Comparison of ENCODE assay signal across 17 cellular contexts in the genomic region with DNA sequence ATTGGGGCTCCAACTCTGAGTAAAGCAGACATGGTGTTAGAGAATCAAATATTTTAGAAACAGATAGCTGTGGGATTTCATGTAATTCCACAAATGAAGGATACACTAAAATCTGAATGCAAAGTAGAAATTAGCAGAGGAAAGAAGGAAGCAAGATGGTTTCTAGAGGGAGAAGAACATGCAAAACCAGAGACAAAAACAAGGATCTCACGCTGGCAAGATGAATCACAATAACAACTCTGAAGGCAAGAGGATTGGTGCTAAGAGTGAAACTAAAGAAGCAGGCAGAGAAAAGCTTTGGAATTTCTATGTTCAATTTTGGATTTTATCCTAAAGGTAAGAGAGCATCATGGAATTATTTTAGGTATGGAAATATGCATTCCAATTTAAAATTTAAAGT.
DNase-seq lines count a peak whose midpoint lies in the region; ATAC-seq and TF ChIP-seq lines count a peak whose summit lies in the region.
"Had no signal": no experiment of that assay in that cellular context is flagged by ENCODE, and none has a peak within 500 bp of the region (broad histone marks: within the 10 kb centered on the region; RNA-seq: fewer than 3 reads in every experiment).

No MANE protein-coding gene starts in this region.

- no peaks in the 10 kb centered on the region for H3K36me3 ChIP-seq in GM23338 (ENCODE audit: insufficient read depth)
- H3K36me3 ChIP-seq in HUES6 (ENCODE audit: control insufficient read depth, insufficient read depth, low read length) = no peaks in the 10 kb centered on the region
- no peaks in the 10 kb centered on the region for H3K36me3 ChIP-seq in endodermal cell (ENCODE audit: control insufficient read depth, insufficient read depth, low read length)
- H3K36me3 ChIP-seq in iPS-20b (ENCODE audit: insufficient read depth, low read depth, low read length) = no peaks in the 10 kb centered on the region
- no peaks in the 10 kb centered on the region for H3K36me3 ChIP-seq in ascending aorta
- H3K36me3 ChIP-seq: HAP-1 had no signal

- 33 to 44% methylated on average over 1 of the region's 1 CpG for WGBS in endodermal cell (ENCODE audit: insufficient coverage in 1 of 2, insufficient read length in 1 of 2), 2 experiments

- H3K27ac ChIP-seq in GM23338 (ENCODE audit: low read depth) (peak overlapping the region; percentile 56; the same call in 1 of the 2 replicates), HUES6 (ENCODE audit: low read depth, low read length) (0 out of 2 replicates have a peak overlapping the region, but pooled peaks have one; percentile 3), endodermal cell (ENCODE audit: low read depth, low read length) (no peak overlapping the region), iPS-20b (ENCODE audit: low read length) (no peak overlapping the region), ascending aorta (no peak overlapping the region)
- H3K27ac ChIP-seq: 22Rv1 had no signal

- H3K9me3 ChIP-seq in HUES6 (ENCODE audit: control insufficient read depth, insufficient read depth, low read depth, low read length) = peaks cover 4% of the 10 kb centered on the region; the same call in 1 of the 2 replicates
- H3K9me3 ChIP-seq in endodermal cell (ENCODE audit: control insufficient read depth, low read length) = no peaks in the 10 kb centered on the region
- no peaks in the 10 kb centered on the region for H3K9me3 ChIP-seq in iPS-20b (ENCODE audit: insufficient read depth, low read depth, low read length)
- H3K9me3 ChIP-seq in ascending aorta = no peaks in the 10 kb centered on the region
- H3K9me3 ChIP-seq: HAP-1 had no signal

- H3K36me3 Mint-ChIP-seq in GM23338 (ENCODE audit: low read depth) (peaks cover 6% of the 10 kb centered on the region; the same call in 2 of the 3 replicates), endodermal cell (ENCODE audit: low read depth) (no peaks in the 10 kb centered on the region), natural killer cell (no peaks in the 10 kb centered on the region)
- H3K36me3 Mint-ChIP-seq: CD14-positive monocyte; CD8-positive, alpha-beta T cell had no signal

- H2AFZ ChIP-seq in GM23338 = peak overlapping the region; percentile 4; the same call in 1 of the 2 replicates

- DNase-seq in GM23338 (ENCODE audit: low spot score) = peak; percentile 55
- no peak for DNase-seq in endodermal cell
- no peak for DNase-seq in natural killer cell
- DNase-seq in ascending aorta (ENCODE audit: low spot score in 2 of 2) = no peak
- DNase-seq: CD8-positive, alpha-beta T cell; COR-L47; DMS153; DMS79 treated with DMSO at 0.1 percent for 48 hours; EL had no signal

- H3K4me3 Mint-ChIP-seq in GM23338 = no peak overlapping the region
- H3K4me3 Mint-ChIP-seq in endodermal cell = no peak overlapping the region
- no peak overlapping the region for H3K4me3 Mint-ChIP-seq in natural killer cell
- H3K4me3 Mint-ChIP-seq: CD14-positive monocyte; CD8-positive, alpha-beta T cell had no signal

- no peaks in the 10 kb centered on the region for H3K27me3 ChIP-seq in GM23338 (ENCODE audit: insufficient read depth)
- H3K27me3 ChIP-seq in HUES6 (ENCODE audit: control insufficient read depth, insufficient read depth, low read length) = no peaks in the 10 kb centered on the region
- H3K27me3 ChIP-seq in endodermal cell (ENCODE audit: control insufficient read depth, insufficient read depth, low read length, poor library complexity, severe bottlenecking) = no peaks in the 10 kb centered on the region
- H3K27me3 ChIP-seq in iPS-20b (ENCODE audit: insufficient read depth, low read length) = no peaks in the 10 kb centered on the region
- no peaks in the 10 kb centered on the region for H3K27me3 ChIP-seq in ascending aorta

- ATAC-seq in GM23338 = peak; percentile 65
- no peak for ATAC-seq in HG03097 (IDR thresholded peaks at IDR 0.05; ENCODE audit: low FRiP score, unreplicated experiment)
- ATAC-seq in natural killer cell = no peak
- ATAC-seq in HG03342 (IDR thresholded peaks at IDR 0.05; ENCODE audit: unreplicated experiment) = no peak
- ATAC-seq: CD8-positive, alpha-beta T cell; HepG2 had no signal

- no peaks in the 10 kb centered on the region for H3K9me2 ChIP-seq in GM23338 (ENCODE audit: insufficient read depth)

- H3K79me2 ChIP-seq in GM23338 (replicated peaks; ENCODE audit: insufficient read depth) = no peaks in the 10 kb centered on the region

- 0 out of 2 replicates have a peak overlapping the region, but pooled peaks have one; percentile 0 for H3K4me2 ChIP-seq in GM23338

- no peaks in the 10 kb centered on the region for H3F3A ChIP-seq in GM23338 (replicated peaks; ENCODE audit: low read depth)

- no peak overlapping the region for H3K4me3 ChIP-seq in GM23338
- no peak overlapping the region for H3K4me3 ChIP-seq in HUES6 (ENCODE audit: low read depth, low read length)
- H3K4me3 ChIP-seq in endodermal cell (ENCODE audit: low read length) = no peak overlapping the region
- H3K4me3 ChIP-seq in iPS-20b (ENCODE audit: low read length) = 0 out of 2 replicates have a peak overlapping the region, but pooled peaks have one; percentile 0
- H3K4me3 ChIP-seq in ascending aorta = no peak overlapping the region
- H3K4me3 ChIP-seq: HAP-1 had no signal

- H3K27ac Mint-ChIP-seq in GM23338 (peak overlapping the region; percentile 89), endodermal cell (peak overlapping the region; percentile 25), natural killer cell (no peak overlapping the region)
- H3K27ac Mint-ChIP-seq: CD14-positive monocyte; CD8-positive, alpha-beta T cell had no signal

- peaks cover 8% of the 10 kb centered on the region; the same call in 2 of the 3 replicates for H3K9me3 Mint-ChIP-seq in GM23338
- H3K9me3 Mint-ChIP-seq in endodermal cell = peaks cover 2% of the 10 kb centered on the region
- H3K9me3 Mint-ChIP-seq in natural killer cell = peaks cover 6 to 20% of the 10 kb centered on the region in 2 donors

- TF ChIP-seq CTCF in GM23338 (conservative IDR thresholded peaks at IDR 0.05; ENCODE audit: low read depth in 2 of 2) = no peak
- TF ChIP-seq CTCF in endodermal cell (conservative IDR thresholded peaks at IDR 0.05) = no peak
- TF ChIP-seq CTCF in natural killer cell (IDR thresholded peaks at IDR 0.05) = no peak
- TF ChIP-seq CTCF in ascending aorta (IDR thresholded peaks at IDR 0.05) = no peak

- no peaks in the 10 kb centered on the region for H4K20me1 ChIP-seq in GM23338 (replicated peaks; ENCODE audit: insufficient read depth)

- peaks cover 11% of the 10 kb centered on the region for H3K4me1 ChIP-seq in GM23338 (ENCODE audit: insufficient read depth)
- peaks cover 5% of the 10 kb centered on the region; the same call in 1 of the 2 replicates for H3K4me1 ChIP-seq in HUES6 (ENCODE audit: control insufficient read depth, insufficient read depth, low read length)
- H3K4me1 ChIP-seq in endodermal cell (ENCODE audit: control insufficient read depth, insufficient read depth, low read length) = no peaks in the 10 kb centered on the region
- peaks cover 12% of the 10 kb centered on the region; the same call in 1 of the 2 replicates for H3K4me1 ChIP-seq in iPS-20b (ENCODE audit: insufficient read depth, low read length)
- no peaks in the 10 kb centered on the region for H3K4me1 ChIP-seq in ascending aorta
- H3K4me1 ChIP-seq: HAP-1 had no signal

- no peaks in the 10 kb centered on the region for H3K27me3 Mint-ChIP-seq in GM23338 (ENCODE audit: insufficient read depth, low read depth, poor library complexity)
- no peaks in the 10 kb centered on the region for H3K27me3 Mint-ChIP-seq in endodermal cell (ENCODE audit: insufficient read depth)
- H3K27me3 Mint-ChIP-seq in natural killer cell (ENCODE audit: low read depth in 2 of 2) = no peaks in the 10 kb centered on the region

- intact Hi-C loops in natural killer cell (cut with micrococcal nuclease) = no loop called here
- intact Hi-C loops in ascending aorta (cut with DNase I) = no loop called here

- H3K9ac ChIP-seq in HUES6 (ENCODE audit: low read length) (no peak overlapping the region), endodermal cell (ENCODE audit: extremely low read depth, low read length, poor library complexity, severe bottlenecking) (no peak overlapping the region), iPS-20b (ENCODE audit: low read depth, low read length) (no peak overlapping the region)

- H3K4me1 Mint-ChIP-seq in GM23338 = peaks cover 13% of the 10 kb centered on the region
- H3K4me1 Mint-ChIP-seq in endodermal cell = peaks cover 1% of the 10 kb centered on the region
- H3K4me1 Mint-ChIP-seq in natural killer cell = no peaks in the 10 kb centered on the region
- H3K4me1 Mint-ChIP-seq: CD14-positive monocyte had no signal

TF ChIP-seq in GM23338, 12 proteins besides CTCF, POLR2A, EP300 and RAD21 (continues in another document):
- no peak for TF ChIP-seq EZH2phosphoT487 (IDR thresholded peaks at IDR 0.05; ENCODE audit: unreplicated experiment)

Comparison
In these comparisons a context has a peak if more than half of its experiments do, and no peak if none do; other contexts are left out.
1. H3K27ac ChIP-seq: peak in GM23338 (single experiment) and HUES6 (single experiment); none in endodermal cell (single experiment), iPS-20b (single experiment) and ascending aorta (0 of 2).
2. H3K27ac Mint-ChIP-seq: peak in GM23338 (single experiment) and endodermal cell (single experiment); none in natural killer cell (0 of 2).